9 cellular contexts compared by ENCODE assay signal in genomic region chr14:76760331-76761197, GRCh38. TPM values are rescaled to one million over a fixed set of nuclear protein-coding genes. Genes with fewer than 3 reads are reported as not detected.
DNase-seq lines count a peak whose midpoint lies in the region; ATAC-seq and TF ChIP-seq lines count a peak whose summit lies in the region.
"Had no signal": no experiment of that assay in that cellular context is flagged by ENCODE, and none has a peak within 500 bp of the region (broad histone marks: within the 10 kb centered on the region; RNA-seq: fewer than 3 reads in every experiment).

No MANE protein-coding gene starts in this region.

- no peaks in the 10 kb centered on the region for H3K9me3 ChIP-seq in trophoblast cell (ENCODE audit: insufficient read depth, low read depth, low read length)

- H3K4me1 ChIP-seq in trophoblast cell (ENCODE audit: control insufficient read depth in 1 of 2, insufficient read depth in 2 of 2, low read length in 2 of 2) = peaks cover 7 to 8% of the 10 kb centered on the region in 2 experiments
- H3K4me1 ChIP-seq: foreskin keratinocyte had no signal

- no peak overlapping the region for H2BK5ac ChIP-seq in trophoblast cell (ENCODE audit: low read depth, low read length, poor library complexity)

- no peak overlapping the region for H3K23ac ChIP-seq in trophoblast cell (ENCODE audit: low read length)

- no peak overlapping the region for H4K91ac ChIP-seq in trophoblast cell (ENCODE audit: low read depth, low read length)

- H3K4me3 ChIP-seq in WI38 (ENCODE audit: low read depth, low read length) = peak overlapping the region; percentile 68
- H3K4me3 ChIP-seq in trophoblast cell (ENCODE audit: low read depth, low read length) = no peak overlapping the region

- H3K9ac ChIP-seq in trophoblast cell (ENCODE audit: low read length) = no peak overlapping the region

- peak overlapping the region; percentile 25 for H2AK5ac ChIP-seq in trophoblast cell (ENCODE audit: low read length)

- WGBS in trophoblast cell (ENCODE audit: extremely low coverage, insufficient coverage, insufficient read length) = no CpG with 5 or more reads among the region's 29 CpGs

- H3K4me1 Mint-ChIP-seq in Calu3 (ENCODE audit: low read depth, unreplicated experiment) = no peaks in the 10 kb centered on the region

- H3K18ac ChIP-seq in trophoblast cell (ENCODE audit: low read length) = no peak overlapping the region

- intact Hi-C loops in Calu3 (cut with micrococcal nuclease; ENCODE audit: unreplicated experiment) = no loop called here
- intact Hi-C loops in cardiac septum (cut with DNase I) = no loop called here

- H3K9me3 Mint-ChIP-seq in Calu3 (ENCODE audit: low read depth, unreplicated experiment) = no peaks in the 10 kb centered on the region

- H3K79me1 ChIP-seq in trophoblast cell (ENCODE audit: low read length) = peaks cover 6% of the 10 kb centered on the region

- H2AFZ ChIP-seq in trophoblast cell (ENCODE audit: insufficient read depth, low read length, poor library complexity) = peak overlapping the region; percentile 58

- no peak overlapping the region for H3K14ac ChIP-seq in trophoblast cell (ENCODE audit: low read length)

- H3K36me3 ChIP-seq in trophoblast cell (ENCODE audit: control insufficient read depth in 1 of 2, insufficient read depth in 2 of 2, low read length in 2 of 2) = no peaks in the 10 kb centered on the region

- H3K4ac ChIP-seq in trophoblast cell (ENCODE audit: low read depth, low read length) = no peak overlapping the region

- TF ChIP-seq CTCF in Calu3 (IDR thresholded peaks at IDR 0.05; ENCODE audit: unreplicated experiment) (no peak), WI38 (IDR thresholded peaks at IDR 0.05; ENCODE audit: low read depth, low read length) (no peak)

- no peak overlapping the region for H2BK120ac ChIP-seq in trophoblast cell (ENCODE audit: insufficient read depth, low read length, poor library complexity)

- peaks cover 90% of the 10 kb centered on the region for H3K27me3 Mint-ChIP-seq in Calu3 (ENCODE audit: unreplicated experiment)

- H3K27ac ChIP-seq in trophoblast cell (ENCODE audit: low read depth, low read length) = no peak overlapping the region
- H3K27ac ChIP-seq: foreskin keratinocyte had no signal

- peaks cover 12% of the 10 kb centered on the region for H3K36me3 Mint-ChIP-seq in Calu3 (ENCODE audit: insufficient read depth, unreplicated experiment)

- no peak for DNase-seq in Calu3
- DNase-seq in cardiac septum (ENCODE audit: low spot score) = peak; percentile 44
- no peak for DNase-seq in trophoblast cell
- no peak for DNase-seq in EL
- no peak for DNase-seq in stimulated activated CD4-positive, alpha-beta T cell treated with anti-CD3 and anti-CD28 coated beads, Interleukin-4, amount 100 ng/mL, for 1 hour

- peak overlapping the region; percentile 92 for H3K4me2 ChIP-seq in trophoblast cell (ENCODE audit: low read length)

- H3K27me3 ChIP-seq in trophoblast cell (ENCODE audit: insufficient read depth, low read length) = peaks cover 22% of the 10 kb centered on the region

- H4K12ac ChIP-seq in trophoblast cell (ENCODE audit: low read depth, low read length) = no peak overlapping the region

- BruUV-seq in Calu3 (replicated peaks; lab: Mats Ljungman, UMichigan) = no TSS peak

- ATAC-seq in HG03378 (IDR thresholded peaks at IDR 0.05; ENCODE audit: unreplicated experiment) (no peak), GM19455 (IDR thresholded peaks at IDR 0.05; ENCODE audit: unreplicated experiment) (no peak)

- H3K79me2 ChIP-seq in trophoblast cell (ENCODE audit: control insufficient read depth, insufficient read depth, low read length, poor library complexity) = peaks cover 2% of the 10 kb centered on the region

- H3K27ac Mint-ChIP-seq in Calu3 (ENCODE audit: unreplicated experiment) = no peak overlapping the region

- H4K8ac ChIP-seq in trophoblast cell (ENCODE audit: low read depth, low read length) = no peak overlapping the region

- CTCF ChIA-PET in Calu3 (lab: Charles Lee) = no interaction called here

- H3K4me3 Mint-ChIP-seq in Calu3 (ENCODE audit: low read depth, unreplicated experiment) = peak overlapping the region; percentile 67

- H2BK12ac ChIP-seq in trophoblast cell (ENCODE audit: low read length) = peak overlapping the region; percentile 40

RNA-seq across cellular contexts. Expression of gene VASH1, which starts 0.7 kb away (rescaled TPM):
- total RNA-seq in Calu3 (2022) = 1.2 and 1.4 TPM in 2 replicates
- 16.4 TPM for total RNA-seq in cardiac septum
- 3.8 and 3.9 TPM in 2 replicates for polyA plus RNA-seq in trophoblast cell (2013)

RNA-seq across cellular contexts. Expression of gene ANGEL1, which starts 52.1 kb away (rescaled TPM):
- 19.8 and 26.3 TPM in 2 replicates for total RNA-seq in Calu3 (2022)
- 12.4 TPM for total RNA-seq in cardiac septum
- polyA plus RNA-seq in trophoblast cell (2013) = 6.4 TPM in 2 replicates
